In the genomic region with DNA sequence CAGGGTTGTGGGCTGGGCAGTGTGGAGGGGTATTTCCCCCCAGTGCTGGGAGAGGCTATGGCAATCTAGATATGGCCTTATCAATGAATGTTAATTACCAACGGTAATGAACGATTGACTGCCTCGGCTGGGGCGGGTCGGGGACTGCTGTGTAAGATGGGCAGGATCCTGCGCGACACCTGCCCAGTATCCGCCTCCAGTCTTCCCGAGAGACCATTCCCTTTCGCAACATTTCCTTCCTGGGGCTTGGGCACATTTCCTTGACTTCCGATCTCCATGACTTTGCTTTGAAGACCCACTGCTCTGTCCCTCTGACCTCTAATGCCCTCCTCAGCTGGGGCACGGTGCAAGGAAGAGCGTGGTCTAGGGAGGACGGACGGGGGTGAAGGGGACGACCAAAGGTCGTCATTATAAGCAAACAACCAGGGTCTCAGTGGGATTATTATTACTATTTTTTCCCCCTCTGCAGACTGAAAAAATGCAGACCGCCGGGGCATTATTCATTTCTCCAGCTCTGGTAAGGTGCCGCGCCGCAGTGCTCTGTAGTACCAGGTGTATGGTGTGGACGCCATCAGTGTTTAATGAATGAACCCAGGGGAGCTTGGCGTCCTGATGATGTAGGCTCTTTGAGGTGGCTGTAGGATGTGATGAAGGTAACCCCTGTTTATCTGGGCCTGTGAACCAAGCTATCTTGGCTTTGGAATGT, we compare ENCODE assay signal across 1 cellular context.
TF ChIP-seq lines count a peak whose summit lies in the region.

No MANE protein-coding gene starts in this region.

TF ChIP-seq in HEK293, 187 proteins besides CTCF, POLR2A, EP300 and RAD21 (continued from another document and continues in another):
- TF ChIP-seq ZNF660 (tag by site-specific recombination; IDR thresholded peaks at IDR 0.05) (no peak), ZNF24 (tag by site-specific recombination; IDR thresholded peaks at IDR 0.05) (peak; percentile 63; the same call in 1 of the 2 replicates), OSR2 (tag by site-specific recombination; IDR thresholded peaks at IDR 0.05) (no peak), ZNF624 (tag by site-specific recombination; IDR thresholded peaks at IDR 0.05) (no peak), ZNF2 (tag by site-specific recombination; IDR thresholded peaks at IDR 0.05) (peak; percentile 84; the same call in 1 of the 2 replicates), ZBTB21 (tag by site-specific recombination; IDR thresholded peaks at IDR 0.05) (no peak), ZNF654 (tag by site-specific recombination; IDR thresholded peaks at IDR 0.05; ENCODE audit: low read depth) (no peak), ZSCAN30 (tag by site-specific recombination; IDR thresholded peaks at IDR 0.05) (no peak), GFI1B (tag by site-specific recombination; IDR thresholded peaks at IDR 0.05) (no peak), ZNF157 (tag by site-specific recombination; IDR thresholded peaks at IDR 0.05) (no peak), KLF9 (tag by site-specific recombination; IDR thresholded peaks at IDR 0.05; ENCODE audit: low read depth) (peak; percentile 38; the same call in 1 of the 2 replicates), SP3 (tag by site-specific recombination; IDR thresholded peaks at IDR 0.05) (no peak), ZBTB17 (tag by site-specific recombination; IDR thresholded peaks at IDR 0.05) (no peak), ZNF335 (tag by site-specific recombination; conservative IDR thresholded peaks at IDR 0.05) (peak; percentile 55), HOXC10 (CRISPR knock-in tag; IDR thresholded peaks at IDR 0.05) (no peak), ZNF501 (tag by site-specific recombination; IDR thresholded peaks at IDR 0.05) (peak; percentile 73), ZNF626 (tag by site-specific recombination; IDR thresholded peaks at IDR 0.05) (no peak), RBAK (tag by site-specific recombination; IDR thresholded peaks at IDR 0.05) (no peak), SP7 (tag by site-specific recombination; IDR thresholded peaks at IDR 0.05) (peak; percentile 7; the same call in 1 of the 2 replicates), ZNF211 (tag by site-specific recombination; IDR thresholded peaks at IDR 0.05; ENCODE audit: low read depth) (no peak), ZNF121 (tag by site-specific recombination; IDR thresholded peaks at IDR 0.05) (no peak), ZNF555 (tag by site-specific recombination; conservative IDR thresholded peaks at IDR 0.05) (no peak), ZNF416 (tag by site-specific recombination; IDR thresholded peaks at IDR 0.05) (no peak), BCL11A (tag by site-specific recombination; IDR thresholded peaks at IDR 0.05; ENCODE audit: low read depth) (no peak), ZNF48 (tag by site-specific recombination; IDR thresholded peaks at IDR 0.05) (no peak), HOXA7 (CRISPR knock-in tag; IDR thresholded peaks at IDR 0.05; ENCODE audit: borderline replicate concordance) (no peak), ZFP41 (tag by site-specific recombination; IDR thresholded peaks at IDR 0.05; ENCODE audit: borderline replicate concordance) (no peak), KLF7 (tag by site-specific recombination; IDR thresholded peaks at IDR 0.05; ENCODE audit: borderline replicate concordance) (no peak; the same call in 1 of the 2 replicates), ZNF701 (tag by site-specific recombination; IDR thresholded peaks at IDR 0.05) (no peak), ZNF266 (tag by site-specific recombination; IDR thresholded peaks at IDR 0.05; ENCODE audit: low read depth) (no peak), ZNF548 (tag by site-specific recombination; IDR thresholded peaks at IDR 0.05) (no peak), ZNF174 (tag by site-specific recombination; IDR thresholded peaks at IDR 0.05) (no peak), TCF7L2 (IDR thresholded peaks at IDR 0.05; ENCODE audit: borderline replicate concordance, low read depth, low read length) (no peak), ZNF776 (tag by site-specific recombination; IDR thresholded peaks at IDR 0.05; ENCODE audit: borderline replicate concordance) (no peak), BCL11B (tag by site-specific recombination; IDR thresholded peaks at IDR 0.05; ENCODE audit: low read depth) (peak; percentile 4; the same call in 1 of the 2 replicates), ZNF600 (tag by site-specific recombination; IDR thresholded peaks at IDR 0.05) (no peak), ZNF366 (tag by site-specific recombination; conservative IDR thresholded peaks at IDR 0.05) (no peak), ZNF10 (tag by site-specific recombination; IDR thresholded peaks at IDR 0.05) (no peak)
- TF ChIP-seq, protein P1, sequence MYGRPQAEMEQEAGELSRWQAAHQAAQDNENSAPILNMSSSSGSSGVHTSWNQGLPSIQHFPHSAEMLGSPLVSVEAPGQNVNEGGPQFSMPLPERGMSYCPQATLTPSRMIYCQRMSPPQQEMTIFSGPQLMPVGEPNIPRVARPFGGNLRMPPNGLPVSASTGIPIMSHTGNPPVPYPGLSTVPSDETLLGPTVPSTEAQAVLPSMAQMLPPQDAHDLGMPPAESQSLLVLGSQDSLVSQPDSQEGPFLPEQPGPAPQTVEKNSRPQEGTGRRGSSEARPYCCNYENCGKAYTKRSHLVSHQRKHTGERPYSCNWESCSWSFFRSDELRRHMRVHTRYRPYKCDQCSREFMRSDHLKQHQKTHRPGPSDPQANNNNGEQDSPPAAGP (tag by site-specific recombination; IDR thresholded peaks at IDR 0.05) = no peak; the same call in 1 of the 2 replicates
- TF ChIP-seq, protein P2, sequence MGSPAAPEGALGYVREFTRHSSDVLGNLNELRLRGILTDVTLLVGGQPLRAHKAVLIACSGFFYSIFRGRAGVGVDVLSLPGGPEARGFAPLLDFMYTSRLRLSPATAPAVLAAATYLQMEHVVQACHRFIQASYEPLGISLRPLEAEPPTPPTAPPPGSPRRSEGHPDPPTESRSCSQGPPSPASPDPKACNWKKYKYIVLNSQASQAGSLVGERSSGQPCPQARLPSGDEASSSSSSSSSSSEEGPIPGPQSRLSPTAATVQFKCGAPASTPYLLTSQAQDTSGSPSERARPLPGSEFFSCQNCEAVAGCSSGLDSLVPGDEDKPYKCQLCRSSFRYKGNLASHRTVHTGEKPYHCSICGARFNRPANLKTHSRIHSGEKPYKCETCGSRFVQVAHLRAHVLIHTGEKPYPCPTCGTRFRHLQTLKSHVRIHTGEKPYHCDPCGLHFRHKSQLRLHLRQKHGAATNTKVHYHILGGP (tag by site-specific recombination; IDR thresholded peaks at IDR 0.05) = no peak
- TF ChIP-seq, protein P3, sequence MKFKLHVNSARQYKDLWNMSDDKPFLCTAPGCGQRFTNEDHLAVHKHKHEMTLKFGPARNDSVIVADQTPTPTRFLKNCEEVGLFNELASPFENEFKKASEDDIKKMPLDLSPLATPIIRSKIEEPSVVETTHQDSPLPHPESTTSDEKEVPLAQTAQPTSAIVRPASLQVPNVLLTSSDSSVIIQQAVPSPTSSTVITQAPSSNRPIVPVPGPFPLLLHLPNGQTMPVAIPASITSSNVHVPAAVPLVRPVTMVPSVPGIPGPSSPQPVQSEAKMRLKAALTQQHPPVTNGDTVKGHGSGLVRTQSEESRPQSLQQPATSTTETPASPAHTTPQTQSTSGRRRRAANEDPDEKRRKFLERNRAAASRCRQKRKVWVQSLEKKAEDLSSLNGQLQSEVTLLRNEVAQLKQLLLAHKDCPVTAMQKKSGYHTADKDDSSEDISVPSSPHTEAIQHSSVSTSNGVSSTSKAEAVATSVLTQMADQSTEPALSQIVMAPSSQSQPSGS (tag by site-specific recombination; IDR thresholded peaks at IDR 0.05; ENCODE audit: low read depth) = no peak
- TF ChIP-seq, protein P4, sequence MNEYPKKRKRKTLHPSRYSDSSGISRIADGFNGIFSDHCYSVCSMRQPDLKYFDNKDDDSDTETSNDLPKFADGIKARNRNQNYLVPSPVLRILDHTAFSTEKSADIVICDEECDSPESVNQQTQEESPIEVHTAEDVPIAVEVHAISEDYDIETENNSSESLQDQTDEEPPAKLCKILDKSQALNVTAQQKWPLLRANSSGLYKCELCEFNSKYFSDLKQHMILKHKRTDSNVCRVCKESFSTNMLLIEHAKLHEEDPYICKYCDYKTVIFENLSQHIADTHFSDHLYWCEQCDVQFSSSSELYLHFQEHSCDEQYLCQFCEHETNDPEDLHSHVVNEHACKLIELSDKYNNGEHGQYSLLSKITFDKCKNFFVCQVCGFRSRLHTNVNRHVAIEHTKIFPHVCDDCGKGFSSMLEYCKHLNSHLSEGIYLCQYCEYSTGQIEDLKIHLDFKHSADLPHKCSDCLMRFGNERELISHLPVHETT (tag by site-specific recombination; IDR thresholded peaks at IDR 0.05) = peak; percentile 69; the same call in 1 of the 2 replicates
- TF ChIP-seq, protein P5, sequence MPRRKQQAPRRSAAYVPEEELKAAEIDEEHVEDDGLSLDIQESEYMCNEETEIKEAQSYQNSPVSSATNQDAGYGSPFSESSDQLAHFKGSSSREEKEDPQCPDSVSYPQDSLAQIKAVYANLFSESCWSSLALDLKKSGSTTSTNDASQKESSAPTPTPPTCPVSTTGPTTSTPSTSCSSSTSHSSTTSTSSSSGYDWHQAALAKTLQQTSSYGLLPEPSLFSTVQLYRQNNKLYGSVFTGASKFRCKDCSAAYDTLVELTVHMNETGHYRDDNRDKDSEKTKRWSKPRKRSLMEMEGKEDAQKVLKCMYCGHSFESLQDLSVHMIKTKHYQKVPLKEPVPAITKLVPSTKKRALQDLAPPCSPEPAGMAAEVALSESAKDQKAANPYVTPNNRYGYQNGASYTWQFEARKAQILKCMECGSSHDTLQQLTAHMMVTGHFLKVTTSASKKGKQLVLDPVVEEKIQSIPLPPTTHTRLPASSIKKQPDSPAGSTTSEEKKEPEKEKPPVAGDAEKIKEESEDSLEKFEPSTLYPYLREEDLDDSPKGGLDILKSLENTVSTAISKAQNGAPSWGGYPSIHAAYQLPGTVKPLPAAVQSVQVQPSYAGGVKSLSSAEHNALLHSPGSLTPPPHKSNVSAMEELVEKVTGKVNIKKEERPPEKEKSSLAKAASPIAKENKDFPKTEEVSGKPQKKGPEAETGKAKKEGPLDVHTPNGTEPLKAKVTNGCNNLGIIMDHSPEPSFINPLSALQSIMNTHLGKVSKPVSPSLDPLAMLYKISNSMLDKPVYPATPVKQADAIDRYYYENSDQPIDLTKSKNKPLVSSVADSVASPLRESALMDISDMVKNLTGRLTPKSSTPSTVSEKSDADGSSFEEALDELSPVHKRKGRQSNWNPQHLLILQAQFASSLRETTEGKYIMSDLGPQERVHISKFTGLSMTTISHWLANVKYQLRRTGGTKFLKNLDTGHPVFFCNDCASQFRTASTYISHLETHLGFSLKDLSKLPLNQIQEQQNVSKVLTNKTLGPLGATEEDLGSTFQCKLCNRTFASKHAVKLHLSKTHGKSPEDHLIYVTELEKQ (tag by site-specific recombination; IDR thresholded peaks at IDR 0.05; ENCODE audit: borderline replicate concordance) = 0 out of 2 replicates have a peak, but pooled peaks have one; percentile 53
- TF ChIP-seq, protein P6, sequence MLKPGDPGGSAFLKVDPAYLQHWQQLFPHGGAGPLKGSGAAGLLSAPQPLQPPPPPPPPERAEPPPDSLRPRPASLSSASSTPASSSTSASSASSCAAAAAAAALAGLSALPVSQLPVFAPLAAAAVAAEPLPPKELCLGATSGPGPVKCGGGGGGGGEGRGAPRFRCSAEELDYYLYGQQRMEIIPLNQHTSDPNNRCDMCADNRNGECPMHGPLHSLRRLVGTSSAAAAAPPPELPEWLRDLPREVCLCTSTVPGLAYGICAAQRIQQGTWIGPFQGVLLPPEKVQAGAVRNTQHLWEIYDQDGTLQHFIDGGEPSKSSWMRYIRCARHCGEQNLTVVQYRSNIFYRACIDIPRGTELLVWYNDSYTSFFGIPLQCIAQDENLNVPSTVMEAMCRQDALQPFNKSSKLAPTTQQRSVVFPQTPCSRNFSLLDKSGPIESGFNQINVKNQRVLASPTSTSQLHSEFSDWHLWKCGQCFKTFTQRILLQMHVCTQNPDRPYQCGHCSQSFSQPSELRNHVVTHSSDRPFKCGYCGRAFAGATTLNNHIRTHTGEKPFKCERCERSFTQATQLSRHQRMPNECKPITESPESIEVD (tag by site-specific recombination; IDR thresholded peaks at IDR 0.05) = no peak
- TF ChIP-seq, protein P7, sequence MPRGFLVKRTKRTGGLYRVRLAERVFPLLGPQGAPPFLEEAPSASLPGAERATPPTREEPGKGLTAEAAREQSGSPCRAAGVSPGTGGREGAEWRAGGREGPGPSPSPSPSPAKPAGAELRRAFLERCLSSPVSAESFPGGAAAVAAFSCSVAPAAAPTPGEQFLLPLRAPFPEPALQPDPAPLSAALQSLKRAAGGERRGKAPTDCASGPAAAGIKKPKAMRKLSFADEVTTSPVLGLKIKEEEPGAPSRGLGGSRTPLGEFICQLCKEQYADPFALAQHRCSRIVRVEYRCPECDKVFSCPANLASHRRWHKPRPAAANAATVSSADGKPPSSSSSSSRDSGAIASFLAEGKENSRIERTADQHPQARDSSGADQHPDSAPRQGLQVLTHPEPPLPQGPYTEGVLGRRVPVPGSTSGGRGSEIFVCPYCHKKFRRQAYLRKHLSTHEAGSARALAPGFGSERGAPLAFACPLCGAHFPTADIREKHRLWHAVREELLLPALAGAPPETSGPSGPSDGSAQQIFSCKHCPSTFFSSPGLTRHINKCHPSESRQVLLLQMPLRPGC (tag by site-specific recombination; IDR thresholded peaks at IDR 0.05) = 0 out of 2 replicates have a peak, but pooled peaks have one; percentile 4
- TF ChIP-seq, protein P8, sequence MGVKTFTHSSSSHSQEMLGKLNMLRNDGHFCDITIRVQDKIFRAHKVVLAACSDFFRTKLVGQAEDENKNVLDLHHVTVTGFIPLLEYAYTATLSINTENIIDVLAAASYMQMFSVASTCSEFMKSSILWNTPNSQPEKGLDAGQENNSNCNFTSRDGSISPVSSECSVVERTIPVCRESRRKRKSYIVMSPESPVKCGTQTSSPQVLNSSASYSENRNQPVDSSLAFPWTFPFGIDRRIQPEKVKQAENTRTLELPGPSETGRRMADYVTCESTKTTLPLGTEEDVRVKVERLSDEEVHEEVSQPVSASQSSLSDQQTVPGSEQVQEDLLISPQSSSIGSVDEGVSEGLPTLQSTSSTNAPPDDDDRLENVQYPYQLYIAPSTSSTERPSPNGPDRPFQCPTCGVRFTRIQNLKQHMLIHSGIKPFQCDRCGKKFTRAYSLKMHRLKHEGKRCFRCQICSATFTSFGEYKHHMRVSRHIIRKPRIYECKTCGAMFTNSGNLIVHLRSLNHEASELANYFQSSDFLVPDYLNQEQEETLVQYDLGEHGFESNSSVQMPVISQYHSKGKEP (tag by site-specific recombination; IDR thresholded peaks at IDR 0.05) = no peak
- TF ChIP-seq, protein P9, sequence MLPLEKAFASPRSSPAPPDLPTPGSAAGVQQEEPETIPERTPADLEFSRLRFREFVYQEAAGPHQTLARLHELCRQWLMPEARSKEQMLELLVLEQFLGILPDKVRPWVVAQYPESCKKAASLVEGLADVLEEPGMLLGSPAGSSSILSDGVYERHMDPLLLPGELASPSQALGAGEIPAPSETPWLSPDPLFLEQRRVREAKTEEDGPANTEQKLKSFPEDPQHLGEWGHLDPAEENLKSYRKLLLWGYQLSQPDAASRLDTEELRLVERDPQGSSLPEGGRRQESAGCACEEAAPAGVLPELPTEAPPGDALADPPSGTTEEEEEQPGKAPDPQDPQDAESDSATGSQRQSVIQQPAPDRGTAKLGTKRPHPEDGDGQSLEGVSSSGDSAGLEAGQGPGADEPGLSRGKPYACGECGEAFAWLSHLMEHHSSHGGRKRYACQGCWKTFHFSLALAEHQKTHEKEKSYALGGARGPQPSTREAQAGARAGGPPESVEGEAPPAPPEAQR (tag by site-specific recombination; IDR thresholded peaks at IDR 0.05) = no peak
